ENCODE assay signal across 11 cellular contexts in the genomic region with DNA sequence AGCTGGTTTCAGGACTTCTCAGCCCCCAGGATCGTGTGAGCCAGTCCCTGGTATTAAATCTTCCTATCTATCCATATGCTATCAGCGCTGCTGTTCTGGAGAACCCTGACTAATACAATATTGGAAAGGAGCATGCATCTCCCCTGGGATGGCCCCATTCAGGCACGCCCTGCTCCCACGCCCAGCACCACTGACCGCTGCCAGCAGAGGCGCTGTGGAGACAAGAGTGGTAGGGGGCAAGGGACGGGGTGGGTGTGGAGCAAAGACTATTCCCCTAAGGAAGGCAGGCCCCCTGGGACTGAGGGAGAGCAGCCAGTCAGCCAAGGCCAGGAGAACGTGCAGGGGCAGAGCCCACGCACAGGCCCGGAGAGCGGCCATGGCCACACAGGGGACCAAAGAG.
DNase-seq lines count a peak whose midpoint lies in the region; ATAC-seq and TF ChIP-seq lines count a peak whose summit lies in the region.
"Had no signal": no experiment of that assay in that cellular context is flagged by ENCODE, and none has a peak within 500 bp of the region (broad histone marks: within the 10 kb centered on the region; RNA-seq: fewer than 3 reads in every experiment).

No MANE protein-coding gene starts in this region.

- H4K12ac ChIP-seq in trophoblast cell (ENCODE audit: low read depth, low read length) = peak overlapping the region; percentile 3

- WGBS in trophoblast cell (ENCODE audit: extremely low coverage, insufficient coverage, insufficient read length) = no CpG with 5 or more reads among the region's 11 CpGs

- H3K4me2 ChIP-seq in trophoblast cell (ENCODE audit: low read length) = no peak overlapping the region

- peaks cover 76% of the 10 kb centered on the region for H3K79me2 ChIP-seq in trophoblast cell (ENCODE audit: control insufficient read depth, insufficient read depth, low read length, poor library complexity)

- H3K36me3 ChIP-seq in trophoblast cell (ENCODE audit: control insufficient read depth in 1 of 2, insufficient read depth in 2 of 2, low read length in 2 of 2) = peaks cover 7 to 12% of the 10 kb centered on the region in 2 experiments

- no peaks in the 10 kb centered on the region for H3K27me3 ChIP-seq in trophoblast cell (ENCODE audit: insufficient read depth, low read length)

- peak overlapping the region; percentile 96 for H3K18ac ChIP-seq in trophoblast cell (ENCODE audit: low read length)

- H2BK5ac ChIP-seq in trophoblast cell (ENCODE audit: low read depth, low read length, poor library complexity) = peak overlapping the region; percentile 99

- H4K91ac ChIP-seq in trophoblast cell (ENCODE audit: low read depth, low read length) = peak overlapping the region; percentile 100

- TF ChIP-seq CTCF in epithelial cell of esophagus (IDR thresholded peaks at IDR 0.05; ENCODE audit: insufficient read depth, low read depth, low read length, missing control alignments) = peak; percentile 43

- peak overlapping the region; percentile 95 for H3K14ac ChIP-seq in trophoblast cell (ENCODE audit: low read length)

- H2BK120ac ChIP-seq in trophoblast cell (ENCODE audit: insufficient read depth, low read length, poor library complexity) = peak overlapping the region; percentile 99

- peak overlapping the region; percentile 81 for H2BK12ac ChIP-seq in trophoblast cell (ENCODE audit: low read length)

- DNase-seq in NCI-H82 (lab: John Stamatoyannopoulos, UW) (peak; percentile 63), NCI-H82 treated with DMSO at 0.1 percent for 48 hours (lab: John Stamatoyannopoulos, UW; ENCODE audit: unreplicated experiment) (no peak), NCI-H69 (lab: John Stamatoyannopoulos, UW) (peak; percentile 72), epithelial cell of esophagus (ENCODE audit: low read depth) (no peak), trophoblast cell (peak in 1 of 2 donors; percentile 52), EL (no peak)
- DNase-seq: activated CD4-positive, CD25-positive, alpha-beta regulatory T cell; amniotic stem cell; GOT3 had no signal

- H3K27ac ChIP-seq in trophoblast cell (ENCODE audit: low read depth, low read length) = peak overlapping the region; percentile 100

- peak overlapping the region; percentile 94 for H3K4ac ChIP-seq in trophoblast cell (ENCODE audit: low read depth, low read length)

- no peak overlapping the region for H3K9ac ChIP-seq in trophoblast cell (ENCODE audit: low read length)

- H3K79me1 ChIP-seq in trophoblast cell (ENCODE audit: low read length) = peaks cover 88% of the 10 kb centered on the region

- H3K4me1 ChIP-seq in trophoblast cell (ENCODE audit: control insufficient read depth in 1 of 2, insufficient read depth in 2 of 2, low read length in 2 of 2) = peaks cover 84 to 85% of the 10 kb centered on the region in 2 experiments

- no peak overlapping the region for H2AFZ ChIP-seq in trophoblast cell (ENCODE audit: insufficient read depth, low read length, poor library complexity)

- H3K4me3 ChIP-seq in epithelial cell of esophagus (ENCODE audit: low read length) = no peak overlapping the region
- no peak overlapping the region for H3K4me3 ChIP-seq in trophoblast cell (ENCODE audit: low read depth, low read length)

- no peak for ATAC-seq in HG03135 (IDR thresholded peaks at IDR 0.05; ENCODE audit: unreplicated experiment)
- ATAC-seq in GM19324 (IDR thresholded peaks at IDR 0.05; ENCODE audit: low FRiP score, unreplicated experiment) = no peak

- H2AK5ac ChIP-seq in trophoblast cell (ENCODE audit: low read length) = peak overlapping the region; percentile 100

- H4K8ac ChIP-seq in trophoblast cell (ENCODE audit: low read depth, low read length) = peak overlapping the region; percentile 95

- no peak overlapping the region for H3K23ac ChIP-seq in trophoblast cell (ENCODE audit: low read length)

- peaks cover 4% of the 10 kb centered on the region for H3K9me3 ChIP-seq in trophoblast cell (ENCODE audit: insufficient read depth, low read depth, low read length)

Comparison
In these comparisons a context has a peak if more than half of its experiments do, and no peak if none do; other contexts are left out.
1. DNase-seq: peak in NCI-H82 (single experiment) and NCI-H69 (single experiment); none in NCI-H82 treated with DMSO at 0.1 percent for 48 hours (single experiment), epithelial cell of esophagus (single experiment) and EL (single experiment).